Comparison of ENCODE assay signal across 1 cellular context in genomic region chr3:13148561-13149330, GRCh38.
TF ChIP-seq lines count a peak whose summit lies in the region.

No MANE protein-coding gene starts in this region.

TF ChIP-seq in WTC11, 78 proteins besides CTCF, POLR2A, EP300 and RAD21 (continued from another document):
- no peak for TF ChIP-seq MLX (CRISPR knock-in tag; IDR thresholded peaks at IDR 0.05)
